ENCODE assay signal across 11 cellular contexts in genomic region chr9:130448035-130448624, GRCh38. TPM values are rescaled to one million over a fixed set of nuclear protein-coding genes. Genes with fewer than 3 reads are reported as not detected.
DNase-seq lines count a peak whose midpoint lies in the region; ATAC-seq and TF ChIP-seq lines count a peak whose summit lies in the region.
"Had no signal": no experiment of that assay in that cellular context is flagged by ENCODE, and none has a peak within 500 bp of the region (broad histone marks: within the 10 kb centered on the region; RNA-seq: fewer than 3 reads in every experiment).

No MANE protein-coding gene starts in this region.

- H3K9me3 ChIP-seq in AG04450 (ENCODE audit: control insufficient read depth, insufficient read depth, low read length) (no peaks in the 10 kb centered on the region; the same call in 1 of the 2 replicates), ES-I3 (ENCODE audit: control insufficient read depth, insufficient read depth, low read length) (no peaks in the 10 kb centered on the region), OCI-LY7 (ENCODE audit: low read length) (no peaks in the 10 kb centered on the region)

- H3K4me3 ChIP-seq in AG04450 (ENCODE audit: low read depth, low read length) (no peak overlapping the region), OCI-LY7 (ENCODE audit: low read depth, low read length, poor library complexity, severe bottlenecking) (no peak overlapping the region)

- no peaks in the 10 kb centered on the region for H3K9me3 Mint-ChIP-seq in HFFc6

- H3K27me3 Mint-ChIP-seq in HFFc6 (ENCODE audit: insufficient read depth) = peaks cover 1% of the 10 kb centered on the region

- no peaks in the 10 kb centered on the region for H3K79me2 ChIP-seq in OCI-LY7 (ENCODE audit: insufficient read depth, low read depth, low read length)

- POLR2A ChIA-PET in AG04450 (lab: Yijun Ruan, JAX) = interaction anchor here (0.6 to 0.7 kb wide), 2 partner anchors 11 to 19 kb away, joined by 3 read pairs; no protein-coding TSS in a partner anchor
- POLR2A ChIA-PET in OCI-LY7 (lab: Charles Lee) = no interaction called here

- intact Hi-C loops in OCI-LY7 (cut with micrococcal nuclease; ENCODE audit: unreplicated experiment) = no loop called here

- CTCF ChIA-PET in AG04450 (lab: Charles Lee) = interaction anchor here (0.9 to 3.2 kb wide), 3 partner anchors 13 to 236 kb away, joined by 5 to 21 read pairs (median 5); no protein-coding TSS in a partner anchor
- CTCF ChIA-PET in OCI-LY7 (lab: Charles Lee; ENCODE audit: unreplicated experiment) = interaction anchor here (0.5 kb wide), 1 partner anchor 601 kb away, joined by 3 read pairs; no protein-coding TSS in a partner anchor

- H3K4me1 ChIP-seq in ES-I3 (ENCODE audit: insufficient read depth, low read length) = peaks cover 45% of the 10 kb centered on the region
- peaks cover 9% of the 10 kb centered on the region for H3K4me1 ChIP-seq in OCI-LY7 (ENCODE audit: insufficient read depth, low read length, poor library complexity, severe bottlenecking)

- H4K20me1 ChIP-seq in OCI-LY7 (ENCODE audit: insufficient read depth, low read length) = no peaks in the 10 kb centered on the region

- H3K4me3 Mint-ChIP-seq in HFFc6 = no peak overlapping the region

- no peak overlapping the region; the same call in 1 of the 2 replicates for H3K27ac Mint-ChIP-seq in HFFc6

- ATAC-seq in GM21528 (IDR thresholded peaks at IDR 0.05; ENCODE audit: low FRiP score, unreplicated experiment) = no peak
- ATAC-seq in GM18520 (IDR thresholded peaks at IDR 0.05; ENCODE audit: unreplicated experiment) = no peak

- peak overlapping the region; percentile 89 for H3K27ac ChIP-seq in AG04450 (ENCODE audit: low read depth, low read length)
- H3K27ac ChIP-seq in OCI-LY7 (ENCODE audit: low read depth, low read length, poor library complexity, severe bottlenecking) = no peak overlapping the region

- H3K36me3 ChIP-seq in ES-I3 (ENCODE audit: insufficient read depth, low read length) = no peaks in the 10 kb centered on the region
- no peaks in the 10 kb centered on the region for H3K36me3 ChIP-seq in OCI-LY7 (ENCODE audit: insufficient read depth, low read length)

- peaks cover 4% of the 10 kb centered on the region for H3K27me3 ChIP-seq in AG04450 (ENCODE audit: control insufficient read depth, insufficient read depth, low read length)

- DNase-seq in AG04450 (ENCODE audit: low read depth, low spot score) (peak; percentile 15), OCI-LY7 (ENCODE audit: low spot score) (peak; percentile 54), erythroblast (lab: John Stamatoyannopoulos, UW) (peak; percentile 76 to 83), LoVo (ENCODE audit: low spot score) (no peak), HFFc6 (no peak)
- DNase-seq: activated T-cell treated with anti-CD3 and anti-CD28 coated beads, Interleukin-2, amount 50 U/mL, for 48 hours; GF-D8; stimulated activated CD4-positive, alpha-beta T cell treated with anti-CD3 and anti-CD28 coated beads, Interleukin-4, amount 100 ng/mL, for 24 hours had no signal

- H2AFZ ChIP-seq in OCI-LY7 (ENCODE audit: low read length) = peak overlapping the region; percentile 29; the same call in 1 of the 2 replicates

- H3K9ac ChIP-seq in ES-I3 (ENCODE audit: low read depth, low read length) = peak overlapping the region; percentile 23; the same call in 1 of the 2 replicates

- no peaks in the 10 kb centered on the region for H3K9me2 ChIP-seq in OCI-LY7 (ENCODE audit: insufficient read depth, low read length)

- TF ChIP-seq POLR2A in erythroblast (IDR thresholded peaks at IDR 0.05; ENCODE audit: low read length) = no peak

- no peaks in the 10 kb centered on the region for H3K36me3 Mint-ChIP-seq in HFFc6 (ENCODE audit: low read depth)

- TF ChIP-seq CTCF in AG04450 (IDR thresholded peaks at IDR 0.05; ENCODE audit: low read depth, low read length) (no peak), OCI-LY7 (conservative IDR thresholded peaks at IDR 0.05; ENCODE audit: low read length) (no peak), HFFc6 (IDR thresholded peaks at IDR 0.05) (no peak)

- H3K4me1 Mint-ChIP-seq in HFFc6 (ENCODE audit: low read depth) = peaks cover 41% of the 10 kb centered on the region

- BruUV-seq in OCI-LY7 (replicated peaks; lab: Mats Ljungman, UMichigan) = no TSS peak

- 0 out of 2 replicates have a peak overlapping the region, but pooled peaks have one; percentile 6 for H3K4me2 ChIP-seq in OCI-LY7 (ENCODE audit: low read length)

RNA-seq across cellular contexts. Expression of gene ASS1, which starts 3.4 kb away (rescaled TPM):
- polyA plus RNA-seq in AG04450 (2011; rRNA removed) = 99.5 and 115 TPM in 2 replicates
- 45.7 and 55.9 TPM in 2 replicates for polyA minus RNA-seq in AG04450 (2011; rRNA and poly(A)+ RNA removed)
- 13.6 and 16.3 TPM in 2 replicates for total RNA-seq in OCI-LY7 (2014; rRNA removed; shearing (Covaris generic))
- total RNA-seq in OCI-LY7 (2022) = 0.70 and 0.76 TPM in 2 replicates
- 100 to 1,000 TPM in 1 of 6 experiments, 10 to 100 TPM in 5; 48.6 to 103 (median 53.7) TPM for total RNA-seq in HFFc6 (2021; fragmentation: NEBNext Ultra II Directional; extraction: Animal tissue kit (Norgen Biotek cat#: 25700))

Comparison
In these comparisons a context has a peak if more than half of its experiments do, and no peak if none do; other contexts are left out.
1. DNase-seq: peak in AG04450 (single experiment), OCI-LY7 (single experiment) and erythroblast (2 of 2); none in LoVo (single experiment) and HFFc6 (single experiment).